In the genomic region with DNA sequence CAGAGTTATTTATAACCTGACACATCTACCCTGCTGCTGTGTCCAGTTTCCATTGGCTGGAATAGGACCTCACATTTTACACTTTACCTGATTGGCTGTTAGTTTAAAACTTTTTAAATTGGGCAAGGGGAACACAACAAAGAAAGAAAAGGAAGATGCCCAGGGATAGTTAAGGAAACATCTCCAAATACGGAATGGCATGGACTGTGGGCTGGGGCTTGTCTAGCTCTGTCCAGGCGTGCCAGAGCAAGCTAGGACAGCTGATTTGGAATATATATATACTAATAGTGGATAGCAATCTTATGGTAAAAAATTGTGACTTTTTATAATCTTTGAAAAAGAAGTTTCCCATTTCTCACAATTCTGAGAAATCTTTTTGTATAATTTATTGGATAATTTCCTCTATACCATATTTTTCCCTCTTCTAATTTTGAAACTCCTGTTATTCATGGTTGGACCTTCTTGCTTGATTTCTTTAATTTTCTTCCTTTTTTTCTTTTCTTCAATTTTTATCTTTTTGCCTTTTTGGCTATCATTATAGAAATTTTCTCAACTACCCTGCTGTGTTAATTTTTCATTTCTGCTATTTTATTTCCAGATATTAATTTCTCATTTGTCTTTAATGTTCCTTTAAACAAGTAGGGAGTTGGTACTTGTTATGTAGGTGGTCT, we compare ENCODE assay signal across 29 cellular contexts.
"Had no signal": no experiment of that assay in that cellular context is flagged by ENCODE, and none has a peak within 500 bp of the region (broad histone marks: within the 10 kb centered on the region; RNA-seq: fewer than 3 reads in every experiment).

No MANE protein-coding gene starts in this region.

- H3K9ac ChIP-seq: neural progenitor cell had no signal

- H3K36me3 Mint-ChIP-seq: activated CD4-positive, alpha-beta memory T cell treated with anti-CD3 and anti-CD28 coated beads for 36 hours; neural progenitor cell had no signal

- H3K4me2 ChIP-seq: neural progenitor cell had no signal

- H3K27ac ChIP-seq: brain microvascular endothelial cell, epithelial cell of prostate, esophagus squamous epithelium, suprapubic skin, WERI-Rb-1 had no signal

- H3K36me3 ChIP-seq: brain microvascular endothelial cell, esophagus squamous epithelium, suprapubic skin, tibial artery, WERI-Rb-1 had no signal

- H3K4me3 ChIP-seq: esophagus squamous epithelium, neural progenitor cell, suprapubic skin, tibial artery had no signal

- ATAC-seq: activated CD4-positive, CD25-positive, alpha-beta regulatory T cell treated with anti-CD3 and anti-CD28 coated beads, Interleukin-2, amount 50 U/mL, for 24 hours; activated T-helper 17 cell treated with anti-CD3 and anti-CD28 coated beads, Interleukin-2, amount 50 U/mL, for 72 hours; naive thymus-derived CD8-positive, alpha-beta T cell; T-helper 17 cell had no signal

- H3K27me3 ChIP-seq: brain microvascular endothelial cell, esophagus squamous epithelium, neural progenitor cell, suprapubic skin, tibial artery had no signal

- H3K27ac Mint-ChIP-seq: activated CD4-positive, alpha-beta memory T cell treated with anti-CD3 and anti-CD28 coated beads for 36 hours; activated CD4-positive, alpha-beta T cell treated with anti-CD3 and anti-CD28 coated beads, Interleukin-2, amount 10 ng/mL, durations not matched to agents 24 days and 14 days; activated T-helper 17 cell treated with anti-CD3 and anti-CD28 coated beads, Interleukin-2, amount 50 U/mL, for 72 hours; dendritic cell treated with granulocyte-macrophage colony-stimulating factor and Interleukin-4, amounts not matched to agents 40 ng/mL and 50 ng/mL, for 4 days; endodermal cell; memory B cell; T-helper 17 cell had no signal

- H2AFZ ChIP-seq: neural progenitor cell had no signal

- H3K9me3 Mint-ChIP-seq: activated CD4-positive, alpha-beta memory T cell treated with anti-CD3 and anti-CD28 coated beads for 36 hours; activated CD4-positive, alpha-beta T cell treated with anti-CD3 and anti-CD28 coated beads, Interleukin-2, amount 10 ng/mL, durations not matched to agents 24 days and 14 days; activated T-helper 17 cell treated with anti-CD3 and anti-CD28 coated beads, Interleukin-2, amount 50 U/mL, for 72 hours; endodermal cell; memory B cell; neural progenitor cell had no signal

- H3K27me3 Mint-ChIP-seq: activated CD4-positive, alpha-beta memory T cell treated with anti-CD3 and anti-CD28 coated beads for 36 hours; activated CD4-positive, alpha-beta T cell treated with anti-CD3 and anti-CD28 coated beads, Interleukin-2, amount 10 ng/mL, durations not matched to agents 24 days and 14 days; activated T-helper 17 cell treated with anti-CD3 and anti-CD28 coated beads, Interleukin-2, amount 50 U/mL, for 72 hours; dendritic cell treated with granulocyte-macrophage colony-stimulating factor and Interleukin-4, amounts not matched to agents 40 ng/mL and 50 ng/mL, for 4 days; memory B cell; naive thymus-derived CD8-positive, alpha-beta T cell; T-helper 17 cell had no signal

- DNase-seq: activated CD4-positive, alpha-beta memory T cell treated with anti-CD3 and anti-CD28 coated beads for 36 hours; activated CD8-positive, alpha-beta memory T cell treated with anti-CD3 and anti-CD28 coated beads, Interleukin-2, amount 50 U/mL, for 4 hours; activated gamma-delta T cell treated with Interleukin-2 at 50 U/mL for 16 hours; activated naive CD4-positive, alpha-beta T cell treated with anti-CD3 and anti-CD28 coated beads, Interleukin-2, amount 50 U/mL, for 16 hours; activated T-cell treated with anti-CD3 and anti-CD28 coated beads, Interleukin-2, amount 50 U/mL, for 1 hour; amniotic stem cell; brain microvascular endothelial cell; central memory CD4-positive, alpha-beta T cell; endodermal cell; esophagus squamous epithelium; midbrain; naive thymus-derived CD8-positive, alpha-beta T cell; occipital lobe; right cardiac atrium; stimulated activated CD4-positive, alpha-beta T cell treated with anti-CD3 and anti-CD28 coated beads, Interleukin-15, amount 100 ng/mL, for 24 hours; stimulated activated CD4-positive, alpha-beta T cell treated with anti-CD3 and anti-CD28 coated beads, Interleukin-2, amount 100 ng/mL, for 24 hours; stimulated activated naive CD4-positive, alpha-beta T cell; T-helper 17 cell; T1000; tibial artery; WERI-Rb-1 had no signal

- H3K9me3 ChIP-seq: suprapubic skin, tibial artery had no signal

- H3K4me1 ChIP-seq: neural progenitor cell had no signal

- H3K4me3 Mint-ChIP-seq: activated CD4-positive, alpha-beta memory T cell treated with anti-CD3 and anti-CD28 coated beads for 36 hours; activated CD4-positive, alpha-beta T cell treated with anti-CD3 and anti-CD28 coated beads, Interleukin-2, amount 10 ng/mL, durations not matched to agents 24 days and 14 days; activated T-helper 17 cell treated with anti-CD3 and anti-CD28 coated beads, Interleukin-2, amount 50 U/mL, for 72 hours; dendritic cell treated with granulocyte-macrophage colony-stimulating factor and Interleukin-4, amounts not matched to agents 40 ng/mL and 50 ng/mL, for 4 days; endodermal cell; memory B cell; naive thymus-derived CD8-positive, alpha-beta T cell; neural progenitor cell; T-helper 17 cell had no signal

- H3K4me1 Mint-ChIP-seq: activated T-helper 17 cell treated with anti-CD3 and anti-CD28 coated beads, Interleukin-2, amount 50 U/mL, for 72 hours; endodermal cell; memory B cell had no signal
